In the genomic region with DNA sequence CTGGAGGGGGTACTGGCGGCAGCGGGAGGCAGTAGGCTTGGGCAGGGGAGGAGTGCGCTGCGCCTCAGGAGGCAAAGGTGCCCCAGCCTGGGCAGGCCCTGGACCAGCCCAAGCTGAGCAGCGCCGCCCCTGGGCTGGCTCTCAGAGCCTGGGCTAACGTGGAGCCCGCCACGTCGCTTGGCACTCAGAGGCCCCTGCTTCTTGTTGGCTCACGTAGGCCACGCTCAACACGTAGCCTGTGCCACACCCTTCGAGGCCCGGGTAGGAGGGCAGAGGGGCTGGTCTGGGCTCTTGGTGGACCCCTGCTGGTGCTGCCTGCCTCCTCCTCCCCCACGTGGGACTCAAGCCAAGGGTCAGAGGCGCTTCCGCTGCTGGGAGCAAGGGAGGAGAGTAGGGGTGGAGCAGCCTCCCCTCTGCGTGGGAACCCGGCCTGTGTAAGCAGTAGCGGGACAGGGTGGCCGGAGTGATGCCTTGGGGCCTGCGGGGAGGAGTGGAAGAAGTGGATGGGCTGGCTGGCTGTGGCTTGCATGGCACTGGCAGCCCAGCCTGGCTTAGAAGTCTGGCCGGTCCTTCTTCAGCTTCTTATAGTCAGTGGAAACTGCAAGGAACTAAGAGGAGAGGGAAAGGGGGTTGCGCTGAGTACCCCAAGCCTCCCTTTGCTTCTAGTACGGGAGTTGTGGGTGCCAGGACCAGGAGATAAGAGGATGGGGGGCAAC, we compare ENCODE assay signal across 1 cellular context.
TF ChIP-seq lines count a peak whose summit lies in the region.

No MANE protein-coding gene starts in this region.

TF ChIP-seq in K562, 482 proteins besides CTCF, POLR2A, EP300 and RAD21 (continued from another document and continues in another):
- TF ChIP-seq, protein P1, sequence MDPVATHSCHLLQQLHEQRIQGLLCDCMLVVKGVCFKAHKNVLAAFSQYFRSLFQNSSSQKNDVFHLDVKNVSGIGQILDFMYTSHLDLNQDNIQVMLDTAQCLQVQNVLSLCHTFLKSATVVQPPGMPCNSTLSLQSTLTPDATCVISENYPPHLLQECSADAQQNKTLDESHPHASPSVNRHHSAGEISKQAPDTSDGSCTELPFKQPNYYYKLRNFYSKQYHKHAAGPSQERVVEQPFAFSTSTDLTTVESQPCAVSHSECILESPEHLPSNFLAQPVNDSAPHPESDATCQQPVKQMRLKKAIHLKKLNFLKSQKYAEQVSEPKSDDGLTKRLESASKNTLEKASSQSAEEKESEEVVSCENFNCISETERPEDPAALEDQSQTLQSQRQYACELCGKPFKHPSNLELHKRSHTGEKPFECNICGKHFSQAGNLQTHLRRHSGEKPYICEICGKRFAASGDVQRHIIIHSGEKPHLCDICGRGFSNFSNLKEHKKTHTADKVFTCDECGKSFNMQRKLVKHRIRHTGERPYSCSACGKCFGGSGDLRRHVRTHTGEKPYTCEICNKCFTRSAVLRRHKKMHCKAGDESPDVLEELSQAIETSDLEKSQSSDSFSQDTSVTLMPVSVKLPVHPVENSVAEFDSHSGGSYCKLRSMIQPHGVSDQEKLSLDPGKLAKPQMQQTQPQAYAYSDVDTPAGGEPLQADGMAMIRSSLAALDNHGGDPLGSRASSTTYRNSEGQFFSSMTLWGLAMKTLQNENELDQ (CRISPR knock-in tag; IDR thresholded peaks at IDR 0.05; ENCODE audit: borderline replicate concordance): no peak
- TF ChIP-seq RBM22 (IDR thresholded peaks at IDR 0.05; ENCODE audit: low read depth, low read length, poor library complexity, severe bottlenecking) (no peak), CAMTA2 (CRISPR knock-in tag; conservative IDR thresholded peaks at IDR 0.05) (no peak), ZNF212 (CRISPR knock-in tag; IDR thresholded peaks at IDR 0.05) (no peak), XRCC3 (IDR thresholded peaks at IDR 0.05) (no peak), NFRKB (IDR thresholded peaks at IDR 0.05; ENCODE audit: low read depth) (no peak), HDAC1 (IDR thresholded peaks at IDR 0.05) (no peak), ZFP36 (IDR thresholded peaks at IDR 0.05; ENCODE audit: low read depth, low read length, partially characterized antibody) (peak; percentile 48), SLC30A9 (CRISPR knock-in tag; IDR thresholded peaks at IDR 0.05) (no peak), CBX2 (IDR thresholded peaks at IDR 0.05; ENCODE audit: insufficient read depth, low read length, poor library complexity, severe bottlenecking) (no peak), POLR2AphosphoS2 (IDR thresholded peaks at IDR 0.05; ENCODE audit: low read length) (peak; percentile 91; the same call in 1 of the 2 replicates), ZNF347 (CRISPR knock-in tag; IDR thresholded peaks at IDR 0.05; ENCODE audit: low read depth) (no peak), CREM (IDR thresholded peaks at IDR 0.05; ENCODE audit: low read depth) (peak; percentile 20; the same call in 1 of the 2 replicates), ZNF274 (IDR thresholded peaks at IDR 0.05; ENCODE audit: borderline replicate concordance, low read depth, low read length) (no peak), ZNF3 (CRISPR knock-in tag; IDR thresholded peaks at IDR 0.05) (no peak), NR2C2 (CRISPR knock-in tag; IDR thresholded peaks at IDR 0.05) (no peak), NR2C2 (tag; IDR thresholded peaks at IDR 0.05) (peak; percentile 47; the same call in 1 of the 2 replicates), CBX1 (IDR thresholded peaks at IDR 0.05; ENCODE audit: low read depth) (peak; percentile 59; the same call in 1 of the 2 replicates), SMAD1 (IDR thresholded peaks at IDR 0.05; ENCODE audit: low read depth, low read length, partially characterized antibody) (no peak), ZNF668 (CRISPR knock-in tag; IDR thresholded peaks at IDR 0.05) (no peak), RBFOX2 (IDR thresholded peaks at IDR 0.05; ENCODE audit: low read depth, low read length) (peak; percentile 84), NR1H2 (CRISPR knock-in tag; IDR thresholded peaks at IDR 0.05) (no peak), XRCC5 (IDR thresholded peaks at IDR 0.05; ENCODE audit: low read depth, low read length) (no peak), ZNF253 (CRISPR knock-in tag; conservative IDR thresholded peaks at IDR 0.05) (no peak), KDM5B (IDR thresholded peaks at IDR 0.05; ENCODE audit: insufficient replicate concordance, low read depth, low read length) (no peak), FUS (optimal IDR thresholded peaks at IDR 0.05; ENCODE audit: low read depth, low read length) (no peak), TAF1 (IDR thresholded peaks at IDR 0.05; ENCODE audit: control insufficient read depth, extremely low read depth, insufficient read depth, low read length, severe bottlenecking) (no peak), ZNF778 (CRISPR knock-in tag; IDR thresholded peaks at IDR 0.05) (no peak), ELF1 (tag; IDR thresholded peaks at IDR 0.05) (no peak), NFXL1 (CRISPR knock-in tag; IDR thresholded peaks at IDR 0.05) (no peak), POLR2B (IDR thresholded peaks at IDR 0.05; ENCODE audit: low read depth, partially characterized antibody) (peak; percentile 36), ZBTB7A (IDR thresholded peaks at IDR 0.05; ENCODE audit: borderline replicate concordance, control insufficient read depth, low read depth, low read length) (peak; percentile 64; the same call in 1 of the 2 replicates), ZNF79 (CRISPR knock-in tag; IDR thresholded peaks at IDR 0.05; ENCODE audit: low read depth) (no peak), TRIM24 (IDR thresholded peaks at IDR 0.05) (no peak), SP1 (CRISPR knock-in tag; IDR thresholded peaks at IDR 0.05) (no peak)
- TF ChIP-seq, protein P2, sequence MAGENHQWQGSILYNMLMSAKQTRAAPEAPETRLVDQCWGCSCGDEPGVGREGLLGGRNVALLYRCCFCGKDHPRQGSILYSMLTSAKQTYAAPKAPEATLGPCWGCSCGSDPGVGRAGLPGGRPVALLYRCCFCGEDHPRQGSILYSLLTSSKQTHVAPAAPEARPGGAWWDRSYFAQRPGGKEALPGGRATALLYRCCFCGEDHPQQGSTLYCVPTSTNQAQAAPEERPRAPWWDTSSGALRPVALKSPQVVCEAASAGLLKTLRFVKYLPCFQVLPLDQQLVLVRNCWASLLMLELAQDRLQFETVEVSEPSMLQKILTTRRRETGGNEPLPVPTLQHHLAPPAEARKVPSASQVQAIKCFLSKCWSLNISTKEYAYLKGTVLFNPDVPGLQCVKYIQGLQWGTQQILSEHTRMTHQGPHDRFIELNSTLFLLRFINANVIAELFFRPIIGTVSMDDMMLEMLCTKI (IDR thresholded peaks at IDR 0.05; ENCODE audit: partially characterized antibody): no peak
- TF ChIP-seq, protein P3, sequence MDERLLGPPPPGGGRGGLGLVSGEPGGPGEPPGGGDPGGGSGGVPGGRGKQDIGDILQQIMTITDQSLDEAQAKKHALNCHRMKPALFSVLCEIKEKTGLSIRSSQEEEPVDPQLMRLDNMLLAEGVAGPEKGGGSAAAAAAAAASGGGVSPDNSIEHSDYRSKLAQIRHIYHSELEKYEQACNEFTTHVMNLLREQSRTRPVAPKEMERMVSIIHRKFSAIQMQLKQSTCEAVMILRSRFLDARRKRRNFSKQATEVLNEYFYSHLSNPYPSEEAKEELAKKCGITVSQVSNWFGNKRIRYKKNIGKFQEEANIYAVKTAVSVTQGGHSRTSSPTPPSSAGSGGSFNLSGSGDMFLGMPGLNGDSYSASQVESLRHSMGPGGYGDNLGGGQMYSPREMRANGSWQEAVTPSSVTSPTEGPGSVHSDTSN (CRISPR knock-in tag; IDR thresholded peaks at IDR 0.05; ENCODE audit: low read depth): no peak
- TF ChIP-seq, protein P3 (tag; conservative IDR thresholded peaks at IDR 0.05; ENCODE audit: low read depth): no peak
- TF ChIP-seq, protein P4, sequence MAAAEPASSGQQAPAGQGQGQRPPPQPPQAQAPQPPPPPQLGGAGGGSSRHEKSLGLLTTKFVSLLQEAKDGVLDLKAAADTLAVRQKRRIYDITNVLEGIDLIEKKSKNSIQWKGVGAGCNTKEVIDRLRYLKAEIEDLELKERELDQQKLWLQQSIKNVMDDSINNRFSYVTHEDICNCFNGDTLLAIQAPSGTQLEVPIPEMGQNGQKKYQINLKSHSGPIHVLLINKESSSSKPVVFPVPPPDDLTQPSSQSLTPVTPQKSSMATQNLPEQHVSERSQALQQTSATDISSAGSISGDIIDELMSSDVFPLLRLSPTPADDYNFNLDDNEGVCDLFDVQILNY (CRISPR knock-in tag; IDR thresholded peaks at IDR 0.05): no peak
- TF ChIP-seq, protein P5, sequence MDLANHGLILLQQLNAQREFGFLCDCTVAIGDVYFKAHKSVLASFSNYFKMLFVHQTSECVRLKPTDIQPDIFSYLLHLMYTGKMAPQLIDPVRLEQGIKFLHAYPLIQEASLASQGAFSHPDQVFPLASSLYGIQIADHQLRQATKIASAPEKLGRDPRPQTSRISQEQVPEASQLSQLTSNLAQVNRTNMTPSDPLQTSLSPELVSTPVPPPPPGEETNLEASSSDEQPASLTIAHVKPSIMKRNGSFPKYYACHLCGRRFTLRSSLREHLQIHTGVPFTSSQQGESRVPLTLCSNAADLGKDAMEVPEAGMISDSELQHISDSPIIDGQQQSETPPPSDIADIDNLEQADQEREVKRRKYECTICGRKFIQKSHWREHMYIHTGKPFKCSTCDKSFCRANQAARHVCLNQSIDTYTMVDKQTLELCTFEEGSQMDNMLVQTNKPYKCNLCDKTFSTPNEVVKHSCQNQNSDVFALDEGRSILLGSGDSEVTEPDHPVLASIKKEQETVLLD (IDR thresholded peaks at IDR 0.05): 0 out of 2 replicates have a peak, but pooled peaks have one; percentile 21
- TF ChIP-seq, protein P6, sequence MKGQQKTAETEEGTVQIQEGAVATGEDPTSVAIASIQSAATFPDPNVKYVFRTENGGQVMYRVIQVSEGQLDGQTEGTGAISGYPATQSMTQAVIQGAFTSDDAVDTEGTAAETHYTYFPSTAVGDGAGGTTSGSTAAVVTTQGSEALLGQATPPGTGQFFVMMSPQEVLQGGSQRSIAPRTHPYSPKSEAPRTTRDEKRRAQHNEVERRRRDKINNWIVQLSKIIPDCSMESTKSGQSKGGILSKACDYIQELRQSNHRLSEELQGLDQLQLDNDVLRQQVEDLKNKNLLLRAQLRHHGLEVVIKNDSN (CRISPR knock-in tag; IDR thresholded peaks at IDR 0.05): peak; percentile 40
- TF ChIP-seq, protein P7, sequence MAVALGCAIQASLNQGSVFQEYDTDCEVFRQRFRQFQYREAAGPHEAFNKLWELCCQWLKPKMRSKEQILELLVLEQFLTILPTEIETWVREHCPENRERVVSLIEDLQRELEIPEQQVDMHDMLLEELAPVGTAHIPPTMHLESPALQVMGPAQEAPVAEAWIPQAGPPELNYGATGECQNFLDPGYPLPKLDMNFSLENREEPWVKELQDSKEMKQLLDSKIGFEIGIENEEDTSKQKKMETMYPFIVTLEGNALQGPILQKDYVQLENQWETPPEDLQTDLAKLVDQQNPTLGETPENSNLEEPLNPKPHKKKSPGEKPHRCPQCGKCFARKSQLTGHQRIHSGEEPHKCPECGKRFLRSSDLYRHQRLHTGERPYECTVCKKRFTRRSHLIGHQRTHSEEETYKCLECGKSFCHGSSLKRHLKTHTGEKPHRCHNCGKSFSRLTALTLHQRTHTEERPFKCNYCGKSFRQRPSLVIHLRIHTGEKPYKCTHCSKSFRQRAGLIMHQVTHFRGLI (CRISPR knock-in tag; IDR thresholded peaks at IDR 0.05): no peak
- TF ChIP-seq, protein P8, sequence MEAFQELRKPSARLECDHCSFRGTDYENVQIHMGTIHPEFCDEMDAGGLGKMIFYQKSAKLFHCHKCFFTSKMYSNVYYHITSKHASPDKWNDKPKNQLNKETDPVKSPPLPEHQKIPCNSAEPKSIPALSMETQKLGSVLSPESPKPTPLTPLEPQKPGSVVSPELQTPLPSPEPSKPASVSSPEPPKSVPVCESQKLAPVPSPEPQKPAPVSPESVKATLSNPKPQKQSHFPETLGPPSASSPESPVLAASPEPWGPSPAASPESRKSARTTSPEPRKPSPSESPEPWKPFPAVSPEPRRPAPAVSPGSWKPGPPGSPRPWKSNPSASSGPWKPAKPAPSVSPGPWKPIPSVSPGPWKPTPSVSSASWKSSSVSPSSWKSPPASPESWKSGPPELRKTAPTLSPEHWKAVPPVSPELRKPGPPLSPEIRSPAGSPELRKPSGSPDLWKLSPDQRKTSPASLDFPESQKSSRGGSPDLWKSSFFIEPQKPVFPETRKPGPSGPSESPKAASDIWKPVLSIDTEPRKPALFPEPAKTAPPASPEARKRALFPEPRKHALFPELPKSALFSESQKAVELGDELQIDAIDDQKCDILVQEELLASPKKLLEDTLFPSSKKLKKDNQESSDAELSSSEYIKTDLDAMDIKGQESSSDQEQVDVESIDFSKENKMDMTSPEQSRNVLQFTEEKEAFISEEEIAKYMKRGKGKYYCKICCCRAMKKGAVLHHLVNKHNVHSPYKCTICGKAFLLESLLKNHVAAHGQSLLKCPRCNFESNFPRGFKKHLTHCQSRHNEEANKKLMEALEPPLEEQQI (IDR thresholded peaks at IDR 0.05): no peak
- TF ChIP-seq, protein P9, sequence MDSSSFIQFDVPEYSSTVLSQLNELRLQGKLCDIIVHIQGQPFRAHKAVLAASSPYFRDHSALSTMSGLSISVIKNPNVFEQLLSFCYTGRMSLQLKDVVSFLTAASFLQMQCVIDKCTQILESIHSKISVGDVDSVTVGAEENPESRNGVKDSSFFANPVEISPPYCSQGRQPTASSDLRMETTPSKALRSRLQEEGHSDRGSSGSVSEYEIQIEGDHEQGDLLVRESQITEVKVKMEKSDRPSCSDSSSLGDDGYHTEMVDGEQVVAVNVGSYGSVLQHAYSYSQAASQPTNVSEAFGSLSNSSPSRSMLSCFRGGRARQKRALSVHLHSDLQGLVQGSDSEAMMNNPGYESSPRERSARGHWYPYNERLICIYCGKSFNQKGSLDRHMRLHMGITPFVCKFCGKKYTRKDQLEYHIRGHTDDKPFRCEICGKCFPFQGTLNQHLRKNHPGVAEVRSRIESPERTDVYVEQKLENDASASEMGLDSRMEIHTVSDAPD (CRISPR knock-in tag; IDR thresholded peaks at IDR 0.05): no peak
- TF ChIP-seq, protein P10, sequence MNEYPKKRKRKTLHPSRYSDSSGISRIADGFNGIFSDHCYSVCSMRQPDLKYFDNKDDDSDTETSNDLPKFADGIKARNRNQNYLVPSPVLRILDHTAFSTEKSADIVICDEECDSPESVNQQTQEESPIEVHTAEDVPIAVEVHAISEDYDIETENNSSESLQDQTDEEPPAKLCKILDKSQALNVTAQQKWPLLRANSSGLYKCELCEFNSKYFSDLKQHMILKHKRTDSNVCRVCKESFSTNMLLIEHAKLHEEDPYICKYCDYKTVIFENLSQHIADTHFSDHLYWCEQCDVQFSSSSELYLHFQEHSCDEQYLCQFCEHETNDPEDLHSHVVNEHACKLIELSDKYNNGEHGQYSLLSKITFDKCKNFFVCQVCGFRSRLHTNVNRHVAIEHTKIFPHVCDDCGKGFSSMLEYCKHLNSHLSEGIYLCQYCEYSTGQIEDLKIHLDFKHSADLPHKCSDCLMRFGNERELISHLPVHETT (CRISPR knock-in tag; conservative IDR thresholded peaks at IDR 0.05 in 1 of 2, IDR thresholded peaks at IDR 0.05 in 1 of 2): no peak
